Comparison of ENCODE assay signal across 11 cellular contexts in the genomic region with DNA sequence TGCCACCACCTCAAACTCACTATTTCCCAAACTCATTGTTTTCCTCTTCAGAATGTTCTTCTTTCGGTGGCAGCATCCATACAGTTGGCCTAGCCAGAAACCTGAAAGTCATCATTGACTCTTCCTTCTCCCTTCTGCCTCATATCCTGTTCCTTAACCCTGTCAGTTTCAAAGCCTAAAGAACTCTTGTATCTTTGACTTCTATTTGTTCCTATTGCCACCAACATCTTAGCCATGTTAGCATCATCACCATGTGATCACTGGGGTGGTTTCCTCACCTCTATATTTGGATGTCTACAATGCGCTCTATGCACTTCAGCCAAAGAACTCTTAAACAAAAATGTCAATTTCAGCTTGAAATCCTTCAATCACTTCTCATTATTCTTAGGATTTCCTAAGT. TPM values are rescaled to one million over a fixed set of nuclear protein-coding genes. Genes with fewer than 3 reads are reported as not detected.
A peak's percentile ranks its signal among the peaks of the same experiment; 100 is the strongest.
DNase-seq lines count a peak whose midpoint lies in the region; ATAC-seq, FAIRE-seq and TF ChIP-seq lines count a peak whose summit lies in the region.
"Had no signal": no experiment of that assay in that cellular context is flagged by ENCODE, and none has a peak within 500 bp of the region (broad histone marks: within the 10 kb centered on the region; RNA-seq: fewer than 3 reads in every experiment).

No MANE protein-coding gene starts in this region.

- intact Hi-C loops in PC-9 (cut with micrococcal nuclease; ENCODE audit: unreplicated experiment), result no loop called here
- intact Hi-C loops in A673 (cut with micrococcal nuclease; ENCODE audit: unreplicated experiment), result no loop called here

- H3K79me2 ChIP-seq in PC-9 (ENCODE audit: low read depth), result no peaks in the 10 kb centered on the region

- H3K9me2 ChIP-seq in PC-9 (ENCODE audit: insufficient read depth), result no peaks in the 10 kb centered on the region

- FAIRE-seq in GM12892 (lab: Jason Lieb, UNC), result no peak

- TF ChIP-seq CTCF in PC-9 (conservative IDR thresholded peaks at IDR 0.05), result no peak
- no peak for TF ChIP-seq CTCF in A673 (conservative IDR thresholded peaks at IDR 0.05; ENCODE audit: low read depth, low read length)

- no peaks in the 10 kb centered on the region for H3K9me3 Mint-ChIP-seq in activated CD8-positive, alpha-beta memory T cell treated with anti-CD3 and anti-CD28 coated beads, Interleukin-2, amount 10 ng/mL, durations not matched to agents 7 days and 5 days (ENCODE audit: low read depth)
- H3K9me3 Mint-ChIP-seq in activated naive CD8-positive, alpha-beta T cell treated with anti-CD3 and anti-CD28 coated beads for 36 hours, result peaks cover 2% of the 10 kb centered on the region
- no peaks in the 10 kb centered on the region for H3K9me3 Mint-ChIP-seq in stimulated activated naive CD8-positive, alpha-beta T cell treated with anti-CD3 and anti-CD28 coated beads, Interleukin-15, Interleukin-2, amounts not matched to agents 100 ng/mL and 50 ng/mL, for 24 hours

- POLR2A ChIA-PET in PC-9 (lab: Charles Lee; ENCODE audit: unreplicated experiment) (interaction anchor here (0.6 kb wide), 1 partner anchor 380 kb away, joined by 3 read pairs; no protein-coding TSS in a partner anchor), A673 (lab: Charles Lee; ENCODE audit: low non-redundant PET) (no interaction called here)

- no TSS peak for BruUV-seq in PC-9 (replicated peaks; lab: Mats Ljungman, UMichigan)
- BruUV-seq in A673 (replicated peaks; lab: Mats Ljungman, UMichigan), result no TSS peak

- H3K36me3 Mint-ChIP-seq in activated CD8-positive, alpha-beta memory T cell treated with anti-CD3 and anti-CD28 coated beads, Interleukin-2, amount 10 ng/mL, durations not matched to agents 7 days and 5 days, result peaks cover 68% of the 10 kb centered on the region
- H3K36me3 Mint-ChIP-seq in activated naive CD8-positive, alpha-beta T cell treated with anti-CD3 and anti-CD28 coated beads for 36 hours, result peaks cover 26% of the 10 kb centered on the region
- H3K36me3 Mint-ChIP-seq in stimulated activated naive CD8-positive, alpha-beta T cell treated with anti-CD3 and anti-CD28 coated beads, Interleukin-15, Interleukin-2, amounts not matched to agents 100 ng/mL and 50 ng/mL, for 24 hours (ENCODE audit: low read depth), result peaks cover 39% of the 10 kb centered on the region

- TF ChIP-seq POLR2A in GM12892 (IDR thresholded peaks at IDR 0.05; ENCODE audit: low read depth, low read length), result no peak

- H3K4me3 ChIP-seq in PC-9 (no peak overlapping the region), A673 (ENCODE audit: low read depth, low read length, poor library complexity, severe bottlenecking) (no peak overlapping the region)
- H3K4me3 ChIP-seq: uterus had no signal

- H3K4me3 Mint-ChIP-seq in activated CD8-positive, alpha-beta memory T cell treated with anti-CD3 and anti-CD28 coated beads, Interleukin-2, amount 10 ng/mL, durations not matched to agents 7 days and 5 days, result no peak overlapping the region
- no peak overlapping the region for H3K4me3 Mint-ChIP-seq in activated naive CD8-positive, alpha-beta T cell treated with anti-CD3 and anti-CD28 coated beads for 36 hours
- peak overlapping the region; percentile 39 for H3K4me3 Mint-ChIP-seq in stimulated activated naive CD8-positive, alpha-beta T cell treated with anti-CD3 and anti-CD28 coated beads, Interleukin-15, Interleukin-2, amounts not matched to agents 100 ng/mL and 50 ng/mL, for 24 hours
- H3K4me3 Mint-ChIP-seq: nephron had no signal

- H3F3A ChIP-seq in PC-9 (ENCODE audit: insufficient read depth, low read depth), result 0 out of 2 replicates have a peak, but pooled peaks cover 3% of the 10 kb centered on the region

- H3K4me1 ChIP-seq in PC-9 (replicated peaks; ENCODE audit: insufficient read depth) (peaks cover 15% of the 10 kb centered on the region), A673 (ENCODE audit: insufficient read depth, low read length, poor library complexity, severe bottlenecking) (no peaks in the 10 kb centered on the region)
- H3K4me1 ChIP-seq: uterus had no signal

- peak overlapping the region; percentile 71 for H3K27ac Mint-ChIP-seq in activated CD8-positive, alpha-beta memory T cell treated with anti-CD3 and anti-CD28 coated beads, Interleukin-2, amount 10 ng/mL, durations not matched to agents 7 days and 5 days
- H3K27ac Mint-ChIP-seq in activated naive CD8-positive, alpha-beta T cell treated with anti-CD3 and anti-CD28 coated beads for 36 hours, result peak overlapping the region; percentile 80
- peak overlapping the region; percentile 89 for H3K27ac Mint-ChIP-seq in stimulated activated naive CD8-positive, alpha-beta T cell treated with anti-CD3 and anti-CD28 coated beads, Interleukin-15, Interleukin-2, amounts not matched to agents 100 ng/mL and 50 ng/mL, for 24 hours
- H3K27ac Mint-ChIP-seq: nephron had no signal

- DNase-seq in activated CD8-positive, alpha-beta memory T cell treated with anti-CD3 and anti-CD28 coated beads, Interleukin-2, amount 10 ng/mL, durations not matched to agents 7 days and 5 days, result no peak
- no peak for DNase-seq in activated CD8-positive, alpha-beta memory T cell treated with anti-CD3 and anti-CD28 coated beads, Interleukin-2, amount 50 U/mL, for 4 hours
- DNase-seq in activated naive CD8-positive, alpha-beta T cell treated with anti-CD3 and anti-CD28 coated beads for 36 hours, result no peak
- no peak for DNase-seq in PC-9
- DNase-seq in GM12892 (ENCODE audit: insufficient read length), result no peak
- DNase-seq in A673 (ENCODE audit: low spot score), result no peak
- DNase-seq: stimulated activated CD4-positive, alpha-beta T cell treated with anti-CD3 and anti-CD28 coated beads, Interleukin-2, amount 100 ng/mL, for 48 hours; uterus had no signal

- no peaks in the 10 kb centered on the region for H4K20me1 ChIP-seq in PC-9 (ENCODE audit: insufficient read depth)

- H3K27me3 ChIP-seq in PC-9 (ENCODE audit: insufficient read depth, low read depth), result no peaks in the 10 kb centered on the region
- H3K27me3 ChIP-seq in A673 (replicated peaks; ENCODE audit: insufficient read depth, low read depth, low read length, poor library complexity), result no peaks in the 10 kb centered on the region
- H3K27me3 ChIP-seq: uterus had no signal

- no peak overlapping the region; the same call in 1 of the 2 replicates for H3K4me2 ChIP-seq in PC-9

- H3K27ac ChIP-seq in PC-9, result no peak overlapping the region
- H3K27ac ChIP-seq in A673 (ENCODE audit: low read depth, low read length, poor library complexity, severe bottlenecking), result no peak overlapping the region
- H3K27ac ChIP-seq: uterus had no signal

- peak; percentile 34 for ATAC-seq in activated CD8-positive, alpha-beta memory T cell treated with anti-CD3 and anti-CD28 coated beads, Interleukin-2, amount 10 ng/mL, durations not matched to agents 7 days and 5 days
- ATAC-seq in HG03097 (IDR thresholded peaks at IDR 0.05; ENCODE audit: low FRiP score, unreplicated experiment), result peak; percentile 46

- H3K36me3 ChIP-seq in PC-9 (ENCODE audit: low read depth) (no peaks in the 10 kb centered on the region), A673 (ENCODE audit: insufficient read depth, low read length, poor library complexity, severe bottlenecking) (no peaks in the 10 kb centered on the region)
- H3K36me3 ChIP-seq: uterus had no signal

- H3K27me3 Mint-ChIP-seq in activated CD8-positive, alpha-beta memory T cell treated with anti-CD3 and anti-CD28 coated beads, Interleukin-2, amount 10 ng/mL, durations not matched to agents 7 days and 5 days, result no peaks in the 10 kb centered on the region
- H3K27me3 Mint-ChIP-seq in activated naive CD8-positive, alpha-beta T cell treated with anti-CD3 and anti-CD28 coated beads for 36 hours, result no peaks in the 10 kb centered on the region
- no peaks in the 10 kb centered on the region for H3K27me3 Mint-ChIP-seq in stimulated activated naive CD8-positive, alpha-beta T cell treated with anti-CD3 and anti-CD28 coated beads, Interleukin-15, Interleukin-2, amounts not matched to agents 100 ng/mL and 50 ng/mL, for 24 hours

- no peaks in the 10 kb centered on the region; the same call in 1 of the 2 replicates for H3K9me3 ChIP-seq in PC-9 (ENCODE audit: insufficient read depth, low read depth)
- H3K9me3 ChIP-seq in A673 (ENCODE audit: low read depth, low read length, poor library complexity, severe bottlenecking), result no peaks in the 10 kb centered on the region
- H3K9me3 ChIP-seq: uterus had no signal

- peaks cover 40% of the 10 kb centered on the region for H3K4me1 Mint-ChIP-seq in activated CD8-positive, alpha-beta memory T cell treated with anti-CD3 and anti-CD28 coated beads, Interleukin-2, amount 10 ng/mL, durations not matched to agents 7 days and 5 days
- peaks cover 32% of the 10 kb centered on the region for H3K4me1 Mint-ChIP-seq in activated naive CD8-positive, alpha-beta T cell treated with anti-CD3 and anti-CD28 coated beads for 36 hours
- H3K4me1 Mint-ChIP-seq in stimulated activated naive CD8-positive, alpha-beta T cell treated with anti-CD3 and anti-CD28 coated beads, Interleukin-15, Interleukin-2, amounts not matched to agents 100 ng/mL and 50 ng/mL, for 24 hours (ENCODE audit: low read depth), result peaks cover 36% of the 10 kb centered on the region
- H3K4me1 Mint-ChIP-seq: nephron had no signal

- CTCF ChIA-PET in activated CD8-positive, alpha-beta memory T cell treated with anti-CD3 and anti-CD28 coated beads, Interleukin-2, amount 10 ng/mL, durations not matched to agents 7 days and 5 days (lab: Charles Lee), result interaction anchor here (0.8 kb wide), 1 partner anchor 223 kb away, joined by 3 read pairs; no protein-coding TSS in a partner anchor
- CTCF ChIA-PET in PC-9 (lab: Charles Lee), result interaction anchor here (0.7 kb wide), 1 partner anchor 134 kb away, joined by 3 read pairs; no protein-coding TSS in a partner anchor
- CTCF ChIA-PET in A673 (lab: Charles Lee), result no interaction called here

- H2AFZ ChIP-seq in PC-9, result no peak overlapping the region

RNA-seq across cellular contexts. Expression of a gene that starts 29.0 kb away (rescaled TPM):
- 100 to 1,000 TPM in 1 of 2 experiments, 10 to 100 TPM in 1; 51.7 to 123 TPM for total RNA-seq in activated CD8-positive, alpha-beta memory T cell treated with anti-CD3 and anti-CD28 coated beads, Interleukin-2, amount 10 ng/mL, durations not matched to agents 7 days and 5 days
- 10 to 100 TPM; 10.8 to 12.9 TPM for total RNA-seq in activated naive CD8-positive, alpha-beta T cell treated with anti-CD3 and anti-CD28 coated beads for 36 hours
- total RNA-seq in PC-9 (2021) (68.1 and 71.7 TPM in 2 replicates), A673 (2021) (8.6 and 9.8 TPM in 2 replicates)
- 4.2 TPM for polyA plus RNA-seq in GM12892 (2012; ENCODE audit: missing spikeins)

RNA-seq across cellular contexts. Expression of a gene that starts 45.5 kb away (rescaled TPM):
- total RNA-seq in activated CD8-positive, alpha-beta memory T cell treated with anti-CD3 and anti-CD28 coated beads, Interleukin-2, amount 10 ng/mL, durations not matched to agents 7 days and 5 days, result 1 to 10 TPM; 1.5 to 3.7 TPM
- under 1 TPM; 0.41 to 0.94 TPM for total RNA-seq in activated naive CD8-positive, alpha-beta T cell treated with anti-CD3 and anti-CD28 coated beads for 36 hours
- total RNA-seq in PC-9 (2021), result 139 and 156 TPM in 2 replicates
- polyA plus RNA-seq in GM12892 (2012; ENCODE audit: missing spikeins), result 1.5 TPM
- 44.1 and 58.7 TPM in 2 replicates for total RNA-seq in A673 (2021)
